ENCODE assay signal across 14 cellular contexts in genomic region chr18:35695803-35696202, GRCh38.
DNase-seq lines count a peak whose midpoint lies in the region; ATAC-seq and TF ChIP-seq lines count a peak whose summit lies in the region.
"Had no signal": no experiment of that assay in that cellular context is flagged by ENCODE, and none has a peak within 500 bp of the region (broad histone marks: within the 10 kb centered on the region; RNA-seq: fewer than 3 reads in every experiment).

No MANE protein-coding gene starts in this region.

- no peaks in the 10 kb centered on the region for H3K27me3 ChIP-seq in left ventricle myocardium inferior (ENCODE audit: low read depth)

- intact Hi-C loops in left ventricle myocardium inferior (cut with micrococcal nuclease) = no loop called here

- DNase-seq in DMS 273 treated with DMSO at 0.1 percent for 48 hours (lab: John Stamatoyannopoulos, UW) = peak; percentile 87
- peak; percentile 75 for DNase-seq in left ventricle myocardium inferior
- peak; percentile 95 for DNase-seq in putamen (ENCODE audit: low spot score)
- DNase-seq in activated effector memory CD4-positive, alpha-beta T cell treated with Interleukin-2 at 50 U/mL for 16 hours = no peak
- DNase-seq in dedifferentiated amniotic fluid mesenchymal stem cell (ENCODE audit: extremely low spot score) = no peak
- DNase-seq: activated CD4-positive, alpha-beta T cell treated with anti-CD3 and anti-CD28 coated beads for 48 hours; H9; lower lobe of right lung; naive B cell; OCI-M1 had no signal

- ATAC-seq in GM18858 (IDR thresholded peaks at IDR 0.05; ENCODE audit: unreplicated experiment) (no peak), HG02885 (IDR thresholded peaks at IDR 0.05; ENCODE audit: poor library complexity, unreplicated experiment) (no peak)
- ATAC-seq: GM12878, lower lobe of right lung had no signal

- H3K4me3 ChIP-seq in left ventricle myocardium inferior = no peak overlapping the region
- H3K4me3 ChIP-seq: GM12878, lower lobe of right lung had no signal

- peaks cover 21% of the 10 kb centered on the region for H3K4me1 ChIP-seq in left ventricle myocardium inferior
- H3K4me1 ChIP-seq: lower lobe of right lung had no signal

- H3K9me3 ChIP-seq in left ventricle myocardium inferior (replicated peaks) = no peaks in the 10 kb centered on the region
- H3K9me3 ChIP-seq: lower lobe of right lung had no signal

- no peak for TF ChIP-seq CTCF in left ventricle myocardium inferior (IDR thresholded peaks at IDR 0.05; ENCODE audit: borderline replicate concordance)

- H3K27ac ChIP-seq in angular gyrus (ENCODE audit: low read depth, low read length) (peak overlapping the region; percentile 56), left ventricle myocardium inferior (replicated peaks) (peak overlapping the region; percentile 73)
- H3K27ac ChIP-seq: lower lobe of right lung had no signal

- peaks cover 35% of the 10 kb centered on the region for H3K36me3 ChIP-seq in left ventricle myocardium inferior

Comparison
In these comparisons a context has a peak if more than half of its experiments do, and no peak if none do; other contexts are left out.
1. DNase-seq: peak in DMS 273 treated with DMSO at 0.1 percent for 48 hours (single experiment), left ventricle myocardium inferior (single experiment) and putamen (single experiment); none in activated effector memory CD4-positive, alpha-beta T cell treated with Interleukin-2 at 50 U/mL for 16 hours (single experiment) and dedifferentiated amniotic fluid mesenchymal stem cell (single experiment).